ENCODE assay signal across 25 cellular contexts in genomic region chr11:18309691-18310090, GRCh38. TPM values are rescaled to one million over a fixed set of nuclear protein-coding genes. Genes with fewer than 3 reads are reported as not detected.
"Had no signal": no experiment of that assay in that cellular context is flagged by ENCODE, and none has a peak within 500 bp of the region (broad histone marks: within the 10 kb centered on the region; RNA-seq: fewer than 3 reads in every experiment).

No MANE protein-coding gene starts in this region.

- H3K9me3 ChIP-seq: adrenal gland, tibial artery had no signal

- ATAC-seq: activated CD4-positive, alpha-beta T cell treated with anti-CD3 and anti-CD28 coated beads for 36 hours; activated T-cell treated with anti-CD3 and anti-CD28 coated beads, Interleukin-2, amount 50 U/mL, for 4 hours; left cardiac atrium; naive thymus-derived CD4-positive, alpha-beta T cell; sciatic nerve; WTC11 had no signal

- H3K4me3 ChIP-seq: adrenal gland, tibial artery had no signal

- DNase-seq: activated CD4-positive, alpha-beta T cell treated with anti-CD3 and anti-CD28 coated beads for 36 hours; activated CD4-positive, alpha-beta T cell treated with anti-CD3 and anti-CD28 coated beads, Interleukin-2, amount 50 U/mL, for 48 hours; activated CD8-positive, alpha-beta memory T cell treated with anti-CD3 and anti-CD28 coated beads, Interleukin-2, amount 50 U/mL, for 48 hours; activated naive CD4-positive, alpha-beta T cell; activated T-cell treated with anti-CD3 and anti-CD28 coated beads, Interleukin-2, amount 50 U/mL, for 4 hours; adrenal gland; cortex of kidney; glutamatergic neuron; hippocampal formation; left cardiac atrium; mesendoderm; naive thymus-derived CD4-positive, alpha-beta T cell; occipital lobe; stimulated activated CD4-positive, alpha-beta T cell treated with anti-CD3 and anti-CD28 coated beads, Interleukin-2, amount 100 ng/mL, for 48 hours; stimulated activated naive CD4-positive, alpha-beta T cell treated with Interleukin-2 at 50 U/mL for 16 hours; T1000; tibial artery had no signal

- H3K27me3 ChIP-seq: adrenal gland, tibial artery had no signal

RNA-seq across cellular contexts. Expression of gene SAA1, which starts 43.6 kb away (rescaled TPM):
- total RNA-seq: activated CD4-positive, alpha-beta T cell treated with anti-CD3 and anti-CD28 coated beads for 36 hours; activated CD8-positive, alpha-beta memory T cell treated with anti-CD3 and anti-CD28 coated beads for 36 hours; activated T-helper 2 cell treated with anti-CD3 and anti-CD28 coated beads, Interferon-gamma antibody, Interleukin-2, Interleukin-4, amounts not matched to agents 10 μg/mL and 5 μg/mL and 100 μg/mL, durations not matched to agents 14 hours and 24 hours and 36 hours; cerebellum; frontal cortex; naive thymus-derived CD4-positive, alpha-beta T cell; neural crest cell; occipital lobe; urinary bladder had no signal
